ENCODE assay signal across 8 cellular contexts in genomic region chr20:45791668-45792512, GRCh38. TPM values are rescaled to one million over a fixed set of nuclear protein-coding genes. Genes with fewer than 3 reads are reported as not detected.
DNase-seq lines count a peak whose midpoint lies in the region; ATAC-seq and TF ChIP-seq lines count a peak whose summit lies in the region.

Gene DNTTIP1, plus strand, starts transcription at chr20:45791954. Its CDS starts 51 bp downstream, at chr20:45792005.
Gene WFDC3, minus strand, starts transcription at chr20:45791883. Its CDS starts 1,908 bp downstream, at chr20:45789975.

- peaks cover 6% of the 10 kb centered on the region for H3K4me1 ChIP-seq in OCI-LY3 (ENCODE audit: low read length)

- in situ Hi-C loops in Caki2 (cut with HindIII; ENCODE audit: low pct_unique_long_range_greater_than_20kb, low sequenced_read_pairs), result no loop called here

- H3K27me3 ChIP-seq in OCI-LY3 (ENCODE audit: low read depth, low read length), result peaks cover 7% of the 10 kb centered on the region; the same call in 1 of the 2 replicates

- DNase-seq in Caki2 (ENCODE audit: low read depth), result peak; percentile 92
- DNase-seq in HuH-7.5 (ENCODE audit: low spot score), result peak; percentile 80
- peak; percentile 89 for DNase-seq in activated T-cell treated with anti-CD3 and anti-CD28 coated beads for 48 hours (ENCODE audit: low read depth)
- DNase-seq in erythroblast (lab: John Stamatoyannopoulos, UW), result peak; percentile 96 to 97
- DNase-seq in mucosa of gallbladder (ENCODE audit: low spot score), result peak; percentile 93
- DNase-seq in stimulated activated CD8-positive, alpha-beta memory T cell treated with anti-CD3 and anti-CD28 coated beads, Interleukin-4, amount 100 ng/mL, for 1 hour (ENCODE audit: low read depth in 2 of 2, low spot score in 1 of 2), result peak; percentile 70 to 79

- peaks cover 22% of the 10 kb centered on the region for H3K36me3 ChIP-seq in OCI-LY3 (replicated peaks; ENCODE audit: low read depth, low read length)

- no peaks in the 10 kb centered on the region for H3K9me3 ChIP-seq in OCI-LY3 (ENCODE audit: insufficient read depth, low read length)

- TF ChIP-seq POLR2A in erythroblast (IDR thresholded peaks at IDR 0.05; ENCODE audit: low read length), result peak; percentile 75

- H3K4me2 ChIP-seq in OCI-LY3 (ENCODE audit: low read length), result peak within 1 kb of the TSS; percentile 87

- peak within 1 kb of the TSS; percentile 96 for H2AFZ ChIP-seq in OCI-LY3 (ENCODE audit: low read depth, low read length)

- peak within 1 kb of the TSS; percentile 85 for H3K9ac ChIP-seq in OCI-LY3 (ENCODE audit: low read length)

- peak within 1 kb of the TSS; percentile 41 for H3K27ac ChIP-seq in OCI-LY3 (ENCODE audit: low read length)

- ATAC-seq in GM21390 (IDR thresholded peaks at IDR 0.05; ENCODE audit: unreplicated experiment), result peak; percentile 82

- H3K4me3 ChIP-seq in OCI-LY3 (ENCODE audit: low read length), result peak within 1 kb of the TSS; percentile 82

- H4K20me1 ChIP-seq in OCI-LY3 (ENCODE audit: insufficient read depth, low read length), result no peaks in the 10 kb centered on the region

- H3K79me2 ChIP-seq in OCI-LY3 (ENCODE audit: low read length), result peaks cover 12% of the 10 kb centered on the region

- TF ChIP-seq CTCF in OCI-LY3 (IDR thresholded peaks at IDR 0.05; ENCODE audit: low read depth, low read length), result no peak

RNA-seq across cellular contexts. Expression of gene DNTTIP1, which starts in this region (rescaled TPM):
- 74.3 and 111 TPM in 2 replicates for total RNA-seq in Caki2 (2014; rRNA removed; shearing (Covaris generic); ENCODE audit: low replicate concordance)
- 26.4 TPM for total RNA-seq in mucosa of gallbladder

RNA-seq across cellular contexts. Expression of gene WFDC3, which starts in this region (rescaled TPM):
- not detected in 2 replicates for total RNA-seq in Caki2 (2014; rRNA removed; shearing (Covaris generic); ENCODE audit: low replicate concordance)
- total RNA-seq in mucosa of gallbladder, result 1.8 TPM

Comparison
In these comparisons a context has a peak if more than half of its experiments do, and no peak if none do; other contexts are left out.
1. Peak in every context shown above with its lines: DNase-seq, ATAC-seq, H3K4me3 ChIP-seq and H3K27ac ChIP-seq.